In the genomic region with DNA sequence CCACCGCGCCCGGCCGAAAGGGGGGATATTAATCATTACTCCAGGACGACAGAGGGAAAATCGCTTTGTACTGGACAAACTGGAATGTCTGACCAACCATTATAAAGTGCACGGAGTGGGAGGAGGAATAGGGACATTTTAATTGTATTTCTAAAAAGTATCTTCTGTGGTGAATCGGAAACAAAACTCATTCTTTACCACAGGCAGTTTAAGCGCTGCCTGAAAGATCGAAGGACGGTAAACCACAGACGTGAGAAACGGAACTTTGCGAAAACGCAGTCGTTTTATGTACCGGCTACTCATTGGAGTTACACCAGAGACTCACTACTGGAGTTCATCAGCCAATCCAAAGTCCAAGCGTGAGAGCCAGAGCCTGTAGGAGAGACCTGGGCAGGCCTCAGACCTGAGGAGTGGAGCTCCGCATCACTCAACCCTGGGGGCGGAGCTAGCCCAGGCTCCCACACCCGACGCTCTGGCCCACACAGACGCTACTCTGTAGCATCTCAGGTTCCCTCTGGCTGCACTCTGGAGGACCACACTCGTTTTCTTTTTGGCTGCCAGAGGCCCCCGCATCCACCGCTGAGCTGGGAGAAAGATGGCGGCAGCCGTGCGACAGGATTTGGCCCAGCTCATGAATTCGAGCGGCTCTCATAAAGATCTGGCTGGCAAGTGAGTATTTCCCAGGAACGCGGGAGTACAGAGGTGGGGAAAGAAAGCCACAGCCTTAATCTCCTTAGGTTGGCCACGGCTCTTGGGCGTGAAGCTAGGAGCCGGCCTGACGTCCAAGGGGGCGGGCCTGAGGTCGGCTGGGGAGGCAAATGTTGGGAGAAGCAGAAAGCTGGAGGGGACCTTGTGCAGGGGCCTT, we compare ENCODE assay signal across 1 cellular context.
TF ChIP-seq lines count a peak whose summit lies in the region.

A gene (plus strand): TSS at position 554 of the 865 bp plus-strand sequence. CDS start 42 bp downstream, at position 596.

TF ChIP-seq in HEK293, 187 proteins besides CTCF, POLR2A, EP300 and RAD21 (continued from another document and continues in another):
- TF ChIP-seq, protein P1, sequence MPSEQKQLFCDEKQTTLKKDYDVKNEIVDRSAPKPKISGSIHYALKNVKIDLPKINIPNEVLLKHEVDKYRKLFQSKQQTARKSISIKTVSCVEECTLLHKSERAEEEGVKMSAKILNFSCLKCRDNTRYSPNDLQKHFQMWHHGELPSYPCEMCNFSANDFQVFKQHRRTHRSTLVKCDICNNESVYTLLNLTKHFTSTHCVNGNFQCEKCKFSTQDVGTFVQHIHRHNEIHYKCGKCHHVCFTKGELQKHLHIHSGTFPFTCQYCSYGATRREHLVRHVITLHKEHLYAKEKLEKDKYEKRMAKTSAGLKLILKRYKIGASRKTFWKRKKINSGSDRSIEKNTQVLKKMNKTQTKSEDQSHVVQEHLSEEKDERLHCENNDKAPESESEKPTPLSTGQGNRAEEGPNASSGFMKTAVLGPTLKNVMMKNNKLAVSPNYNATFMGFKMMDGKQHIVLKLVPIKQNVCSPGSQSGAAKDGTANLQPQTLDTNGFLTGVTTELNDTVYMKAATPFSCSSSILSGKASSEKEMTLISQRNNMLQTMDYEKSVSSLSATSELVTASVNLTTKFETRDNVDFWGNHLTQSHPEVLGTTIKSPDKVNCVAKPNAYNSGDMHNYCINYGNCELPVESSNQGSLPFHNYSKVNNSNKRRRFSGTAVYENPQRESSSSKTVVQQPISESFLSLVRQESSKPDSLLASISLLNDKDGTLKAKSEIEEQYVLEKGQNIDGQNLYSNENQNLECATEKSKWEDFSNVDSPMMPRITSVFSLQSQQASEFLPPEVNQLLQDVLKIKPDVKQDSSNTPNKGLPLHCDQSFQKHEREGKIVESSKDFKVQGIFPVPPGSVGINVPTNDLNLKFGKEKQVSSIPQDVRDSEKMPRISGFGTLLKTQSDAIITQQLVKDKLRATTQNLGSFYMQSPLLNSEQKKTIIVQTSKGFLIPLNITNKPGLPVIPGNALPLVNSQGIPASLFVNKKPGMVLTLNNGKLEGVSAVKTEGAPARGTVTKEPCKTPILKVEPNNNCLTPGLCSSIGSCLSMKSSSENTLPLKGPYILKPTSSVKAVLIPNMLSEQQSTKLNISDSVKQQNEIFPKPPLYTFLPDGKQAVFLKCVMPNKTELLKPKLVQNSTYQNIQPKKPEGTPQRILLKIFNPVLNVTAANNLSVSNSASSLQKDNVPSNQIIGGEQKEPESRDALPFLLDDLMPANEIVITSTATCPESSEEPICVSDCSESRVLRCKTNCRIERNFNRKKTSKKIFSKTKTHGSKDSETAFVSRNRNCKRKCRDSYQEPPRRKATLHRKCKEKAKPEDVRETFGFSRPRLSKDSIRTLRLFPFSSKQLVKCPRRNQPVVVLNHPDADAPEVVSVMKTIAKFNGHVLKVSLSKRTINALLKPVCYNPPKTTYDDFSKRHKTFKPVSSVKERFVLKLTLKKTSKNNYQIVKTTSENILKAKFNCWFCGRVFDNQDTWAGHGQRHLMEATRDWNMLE (tag by site-specific recombination; conservative IDR thresholded peaks at IDR 0.05; ENCODE audit: low read depth): peak; percentile 98
- TF ChIP-seq ZNF266 (tag by site-specific recombination; IDR thresholded peaks at IDR 0.05; ENCODE audit: low read depth) (no peak), ZNF626 (tag by site-specific recombination; IDR thresholded peaks at IDR 0.05) (0 out of 2 replicates have a peak, but pooled peaks have one; percentile 62), ZNF394 (tag by site-specific recombination; IDR thresholded peaks at IDR 0.05; ENCODE audit: borderline replicate concordance) (peak; percentile 64; the same call in 1 of the 2 replicates), YY1 (tag by site-specific recombination; IDR thresholded peaks at IDR 0.05) (peak; percentile 75), ZNF433 (tag by site-specific recombination; IDR thresholded peaks at IDR 0.05; ENCODE audit: low read depth) (no peak), ZNF132 (tag by site-specific recombination; IDR thresholded peaks at IDR 0.05; ENCODE audit: borderline replicate concordance) (no peak), ZNF146 (tag by site-specific recombination; IDR thresholded peaks at IDR 0.05) (no peak), ZNF670 (tag by site-specific recombination; IDR thresholded peaks at IDR 0.05; ENCODE audit: low read depth) (no peak), ZNF324 (tag by site-specific recombination; IDR thresholded peaks at IDR 0.05) (peak; percentile 77), ZNF423 (tag by site-specific recombination; IDR thresholded peaks at IDR 0.05) (no peak), ZNF623 (tag by site-specific recombination; IDR thresholded peaks at IDR 0.05) (no peak), ZNF544 (tag by site-specific recombination; IDR thresholded peaks at IDR 0.05) (no peak), ZNF677 (tag by site-specific recombination; IDR thresholded peaks at IDR 0.05) (no peak), SCRT2 (tag by site-specific recombination; IDR thresholded peaks at IDR 0.05) (0 out of 2 replicates have a peak, but pooled peaks have one; percentile 27), ZIC2 (tag by site-specific recombination; IDR thresholded peaks at IDR 0.05) (no peak), ZNF585B (tag by site-specific recombination; IDR thresholded peaks at IDR 0.05) (no peak), ZNF48 (tag by site-specific recombination; IDR thresholded peaks at IDR 0.05) (no peak), REPIN1 (tag by site-specific recombination; IDR thresholded peaks at IDR 0.05; ENCODE audit: low read depth) (no peak), ZNF843 (tag by site-specific recombination; IDR thresholded peaks at IDR 0.05) (no peak; the same call in none of the 2 replicates), ZNF155 (tag by site-specific recombination; IDR thresholded peaks at IDR 0.05) (no peak), KLF16 (tag by site-specific recombination; IDR thresholded peaks at IDR 0.05) (peak; percentile 70), ZNF10 (tag by site-specific recombination; IDR thresholded peaks at IDR 0.05) (no peak)
- TF ChIP-seq, protein P2, sequence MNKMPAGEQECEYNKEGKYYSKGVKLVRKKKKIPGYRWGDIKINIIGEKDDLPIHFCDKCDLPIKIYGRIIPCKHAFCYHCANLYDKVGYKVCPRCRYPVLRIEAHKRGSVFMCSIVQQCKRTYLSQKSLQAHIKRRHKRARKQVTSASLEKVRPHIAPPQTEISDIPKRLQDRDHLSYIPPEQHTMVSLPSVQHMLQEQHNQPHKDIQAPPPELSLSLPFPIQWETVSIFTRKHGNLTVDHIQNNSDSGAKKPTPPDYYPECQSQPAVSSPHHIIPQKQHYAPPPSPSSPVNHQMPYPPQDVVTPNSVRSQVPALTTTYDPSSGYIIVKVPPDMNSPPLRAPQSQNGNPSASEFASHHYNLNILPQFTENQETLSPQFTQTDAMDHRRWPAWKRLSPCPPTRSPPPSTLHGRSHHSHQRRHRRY (tag by site-specific recombination; IDR thresholded peaks at IDR 0.05): no peak
- TF ChIP-seq, protein P3, sequence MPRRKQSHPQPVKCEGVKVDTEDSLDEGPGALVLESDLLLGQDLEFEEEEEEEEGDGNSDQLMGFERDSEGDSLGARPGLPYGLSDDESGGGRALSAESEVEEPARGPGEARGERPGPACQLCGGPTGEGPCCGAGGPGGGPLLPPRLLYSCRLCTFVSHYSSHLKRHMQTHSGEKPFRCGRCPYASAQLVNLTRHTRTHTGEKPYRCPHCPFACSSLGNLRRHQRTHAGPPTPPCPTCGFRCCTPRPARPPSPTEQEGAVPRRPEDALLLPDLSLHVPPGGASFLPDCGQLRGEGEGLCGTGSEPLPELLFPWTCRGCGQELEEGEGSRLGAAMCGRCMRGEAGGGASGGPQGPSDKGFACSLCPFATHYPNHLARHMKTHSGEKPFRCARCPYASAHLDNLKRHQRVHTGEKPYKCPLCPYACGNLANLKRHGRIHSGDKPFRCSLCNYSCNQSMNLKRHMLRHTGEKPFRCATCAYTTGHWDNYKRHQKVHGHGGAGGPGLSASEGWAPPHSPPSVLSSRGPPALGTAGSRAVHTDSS (tag by site-specific recombination; IDR thresholded peaks at IDR 0.05): peak; percentile 35; the same call in 1 of the 2 replicates
- TF ChIP-seq, protein P4, sequence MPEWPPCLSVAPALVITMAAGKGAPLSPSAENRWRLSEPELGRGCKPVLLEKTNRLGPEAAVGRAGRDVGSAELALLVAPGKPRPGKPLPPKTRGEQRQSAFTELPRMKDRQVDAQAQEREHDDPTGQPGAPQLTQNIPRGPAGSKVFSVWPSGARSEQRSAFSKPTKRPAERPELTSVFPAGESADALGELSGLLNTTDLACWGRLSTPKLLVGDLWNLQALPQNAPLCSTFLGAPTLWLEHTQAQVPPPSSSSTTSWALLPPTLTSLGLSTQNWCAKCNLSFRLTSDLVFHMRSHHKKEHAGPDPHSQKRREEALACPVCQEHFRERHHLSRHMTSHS (tag by site-specific recombination; IDR thresholded peaks at IDR 0.05): no peak
- TF ChIP-seq, protein P5, sequence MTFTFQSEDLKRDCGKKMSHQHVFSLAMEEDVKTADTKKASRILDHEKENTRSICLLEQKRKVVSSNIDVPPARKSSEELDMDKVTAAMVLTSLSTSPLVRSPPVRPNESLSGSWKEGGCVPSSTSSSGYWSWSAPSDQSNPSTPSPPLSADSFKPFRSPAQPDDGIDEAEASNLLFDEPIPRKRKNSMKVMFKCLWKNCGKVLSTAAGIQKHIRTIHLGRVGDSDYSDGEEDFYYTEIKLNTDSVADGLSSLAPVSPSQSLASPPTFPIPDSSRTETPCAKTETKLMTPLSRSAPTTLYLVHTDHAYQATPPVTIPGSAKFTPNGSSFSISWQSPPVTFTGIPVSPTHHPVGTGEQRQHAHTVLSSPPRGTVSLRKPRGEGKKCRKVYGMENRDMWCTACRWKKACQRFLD (tag by site-specific recombination; IDR thresholded peaks at IDR 0.05): no peak
- TF ChIP-seq, protein P6, sequence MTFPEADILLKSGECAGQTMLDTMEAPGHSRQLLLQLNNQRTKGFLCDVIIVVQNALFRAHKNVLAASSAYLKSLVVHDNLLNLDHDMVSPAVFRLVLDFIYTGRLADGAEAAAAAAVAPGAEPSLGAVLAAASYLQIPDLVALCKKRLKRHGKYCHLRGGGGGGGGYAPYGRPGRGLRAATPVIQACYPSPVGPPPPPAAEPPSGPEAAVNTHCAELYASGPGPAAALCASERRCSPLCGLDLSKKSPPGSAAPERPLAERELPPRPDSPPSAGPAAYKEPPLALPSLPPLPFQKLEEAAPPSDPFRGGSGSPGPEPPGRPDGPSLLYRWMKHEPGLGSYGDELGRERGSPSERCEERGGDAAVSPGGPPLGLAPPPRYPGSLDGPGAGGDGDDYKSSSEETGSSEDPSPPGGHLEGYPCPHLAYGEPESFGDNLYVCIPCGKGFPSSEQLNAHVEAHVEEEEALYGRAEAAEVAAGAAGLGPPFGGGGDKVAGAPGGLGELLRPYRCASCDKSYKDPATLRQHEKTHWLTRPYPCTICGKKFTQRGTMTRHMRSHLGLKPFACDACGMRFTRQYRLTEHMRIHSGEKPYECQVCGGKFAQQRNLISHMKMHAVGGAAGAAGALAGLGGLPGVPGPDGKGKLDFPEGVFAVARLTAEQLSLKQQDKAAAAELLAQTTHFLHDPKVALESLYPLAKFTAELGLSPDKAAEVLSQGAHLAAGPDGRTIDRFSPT (tag by site-specific recombination; IDR thresholded peaks at IDR 0.05): no peak
- TF ChIP-seq, protein P7, sequence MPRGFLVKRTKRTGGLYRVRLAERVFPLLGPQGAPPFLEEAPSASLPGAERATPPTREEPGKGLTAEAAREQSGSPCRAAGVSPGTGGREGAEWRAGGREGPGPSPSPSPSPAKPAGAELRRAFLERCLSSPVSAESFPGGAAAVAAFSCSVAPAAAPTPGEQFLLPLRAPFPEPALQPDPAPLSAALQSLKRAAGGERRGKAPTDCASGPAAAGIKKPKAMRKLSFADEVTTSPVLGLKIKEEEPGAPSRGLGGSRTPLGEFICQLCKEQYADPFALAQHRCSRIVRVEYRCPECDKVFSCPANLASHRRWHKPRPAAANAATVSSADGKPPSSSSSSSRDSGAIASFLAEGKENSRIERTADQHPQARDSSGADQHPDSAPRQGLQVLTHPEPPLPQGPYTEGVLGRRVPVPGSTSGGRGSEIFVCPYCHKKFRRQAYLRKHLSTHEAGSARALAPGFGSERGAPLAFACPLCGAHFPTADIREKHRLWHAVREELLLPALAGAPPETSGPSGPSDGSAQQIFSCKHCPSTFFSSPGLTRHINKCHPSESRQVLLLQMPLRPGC (tag by site-specific recombination; IDR thresholded peaks at IDR 0.05): peak; percentile 34; the same call in 1 of the 2 replicates
- TF ChIP-seq, protein P8, sequence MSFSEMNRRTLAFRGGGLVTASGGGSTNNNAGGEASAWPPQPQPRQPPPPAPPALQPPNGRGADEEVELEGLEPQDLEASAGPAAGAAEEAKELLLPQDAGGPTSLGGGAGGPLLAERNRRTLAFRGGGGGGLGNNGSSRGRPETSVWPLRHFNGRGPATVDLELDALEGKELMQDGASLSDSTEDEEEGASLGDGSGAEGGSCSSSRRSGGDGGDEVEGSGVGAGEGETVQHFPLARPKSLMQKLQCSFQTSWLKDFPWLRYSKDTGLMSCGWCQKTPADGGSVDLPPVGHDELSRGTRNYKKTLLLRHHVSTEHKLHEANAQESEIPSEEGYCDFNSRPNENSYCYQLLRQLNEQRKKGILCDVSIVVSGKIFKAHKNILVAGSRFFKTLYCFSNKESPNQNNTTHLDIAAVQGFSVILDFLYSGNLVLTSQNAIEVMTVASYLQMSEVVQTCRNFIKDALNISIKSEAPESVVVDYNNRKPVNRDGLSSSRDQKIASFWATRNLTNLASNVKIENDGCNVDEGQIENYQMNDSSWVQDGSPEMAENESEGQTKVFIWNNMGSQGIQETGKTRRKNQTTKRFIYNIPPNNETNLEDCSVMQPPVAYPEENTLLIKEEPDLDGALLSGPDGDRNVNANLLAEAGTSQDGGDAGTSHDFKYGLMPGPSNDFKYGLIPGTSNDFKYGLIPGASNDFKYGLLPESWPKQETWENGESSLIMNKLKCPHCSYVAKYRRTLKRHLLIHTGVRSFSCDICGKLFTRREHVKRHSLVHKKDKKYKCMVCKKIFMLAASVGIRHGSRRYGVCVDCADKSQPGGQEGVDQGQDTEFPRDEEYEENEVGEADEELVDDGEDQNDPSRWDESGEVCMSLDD (tag by site-specific recombination; IDR thresholded peaks at IDR 0.05): no peak
- TF ChIP-seq, protein P9, sequence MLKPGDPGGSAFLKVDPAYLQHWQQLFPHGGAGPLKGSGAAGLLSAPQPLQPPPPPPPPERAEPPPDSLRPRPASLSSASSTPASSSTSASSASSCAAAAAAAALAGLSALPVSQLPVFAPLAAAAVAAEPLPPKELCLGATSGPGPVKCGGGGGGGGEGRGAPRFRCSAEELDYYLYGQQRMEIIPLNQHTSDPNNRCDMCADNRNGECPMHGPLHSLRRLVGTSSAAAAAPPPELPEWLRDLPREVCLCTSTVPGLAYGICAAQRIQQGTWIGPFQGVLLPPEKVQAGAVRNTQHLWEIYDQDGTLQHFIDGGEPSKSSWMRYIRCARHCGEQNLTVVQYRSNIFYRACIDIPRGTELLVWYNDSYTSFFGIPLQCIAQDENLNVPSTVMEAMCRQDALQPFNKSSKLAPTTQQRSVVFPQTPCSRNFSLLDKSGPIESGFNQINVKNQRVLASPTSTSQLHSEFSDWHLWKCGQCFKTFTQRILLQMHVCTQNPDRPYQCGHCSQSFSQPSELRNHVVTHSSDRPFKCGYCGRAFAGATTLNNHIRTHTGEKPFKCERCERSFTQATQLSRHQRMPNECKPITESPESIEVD (tag by site-specific recombination; IDR thresholded peaks at IDR 0.05): peak; percentile 65
